In the genomic region with DNA sequence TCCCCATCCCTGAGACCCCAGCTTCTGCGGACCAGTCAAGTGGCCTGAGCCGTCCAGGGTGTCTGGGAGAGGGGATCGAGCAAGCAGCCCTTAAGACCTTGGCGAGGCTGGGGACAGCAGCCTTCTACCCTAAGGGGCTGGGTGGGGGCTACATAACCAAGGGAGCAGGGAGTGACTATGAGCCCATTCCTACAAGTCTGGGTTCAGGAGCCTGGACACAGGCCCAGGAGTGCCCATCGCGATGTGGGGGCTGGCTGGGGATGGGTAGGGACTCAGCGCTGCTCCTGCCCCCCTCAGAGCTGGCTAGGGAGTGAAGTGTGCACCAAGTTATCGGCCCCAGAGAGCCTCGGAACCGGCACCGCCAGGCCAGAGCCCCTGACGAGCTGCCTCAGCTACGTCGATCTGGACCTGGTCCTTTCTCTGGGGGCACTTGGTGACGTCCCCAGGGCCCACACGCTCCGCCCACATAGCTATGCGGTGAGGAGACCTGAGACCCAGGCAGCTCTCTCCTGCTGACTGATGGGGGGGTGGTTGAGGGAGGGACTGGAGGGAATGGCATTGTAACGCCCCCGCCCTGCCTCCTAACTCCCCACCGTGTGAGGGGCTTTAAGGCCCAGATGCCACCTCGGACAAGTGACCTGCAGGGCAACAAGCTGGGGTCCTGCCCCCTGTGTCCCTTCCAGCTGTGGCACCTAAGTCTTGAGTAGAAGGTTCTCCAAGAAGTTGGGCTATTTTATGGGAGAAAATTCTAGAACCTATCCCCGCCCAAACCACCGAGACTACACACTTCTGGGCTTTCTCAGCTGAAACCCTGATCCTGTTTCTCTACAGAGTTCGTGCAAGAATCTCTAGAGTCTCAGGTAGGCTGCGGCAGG, we compare ENCODE assay signal across 2 cellular contexts.
TF ChIP-seq lines count a peak whose summit lies in the region.

No MANE protein-coding gene starts in this region.

TF ChIP-seq in GM12878, 131 proteins besides CTCF, POLR2A, EP300 and RAD21:
- TF ChIP-seq IRF4 (IDR thresholded peaks at IDR 0.05; ENCODE audit: low read depth, low read length) (no peak), POLR2AphosphoS2 (IDR thresholded peaks at IDR 0.05; ENCODE audit: low read depth, low read length) (0 out of 2 replicates have a peak, but pooled peaks have one; percentile 15), SREBF1 (IDR thresholded peaks at IDR 0.05; ENCODE audit: low read length) (no peak)

TF ChIP-seq in HEK293T, 16 proteins besides CTCF, POLR2A, EP300 and RAD21:
- TF ChIP-seq FOXM1 (IDR thresholded peaks at IDR 0.05; ENCODE audit: borderline replicate concordance) (no peak), FOXK2 (IDR thresholded peaks at IDR 0.05) (no peak), SP1 (IDR thresholded peaks at IDR 0.05) (no peak), ARNT (IDR thresholded peaks at IDR 0.05) (no peak), LEF1 (IDR thresholded peaks at IDR 0.05; ENCODE audit: borderline replicate concordance) (no peak), BHLHE40 (IDR thresholded peaks at IDR 0.05; ENCODE audit: borderline replicate concordance) (no peak), NFRKB (IDR thresholded peaks at IDR 0.05) (no peak), FOXA1 (IDR thresholded peaks at IDR 0.05) (no peak), PKNOX1 (IDR thresholded peaks at IDR 0.05) (no peak), ELF4 (IDR thresholded peaks at IDR 0.05) (no peak)
